ENCODE assay signal across 14 cellular contexts in the genomic region with DNA sequence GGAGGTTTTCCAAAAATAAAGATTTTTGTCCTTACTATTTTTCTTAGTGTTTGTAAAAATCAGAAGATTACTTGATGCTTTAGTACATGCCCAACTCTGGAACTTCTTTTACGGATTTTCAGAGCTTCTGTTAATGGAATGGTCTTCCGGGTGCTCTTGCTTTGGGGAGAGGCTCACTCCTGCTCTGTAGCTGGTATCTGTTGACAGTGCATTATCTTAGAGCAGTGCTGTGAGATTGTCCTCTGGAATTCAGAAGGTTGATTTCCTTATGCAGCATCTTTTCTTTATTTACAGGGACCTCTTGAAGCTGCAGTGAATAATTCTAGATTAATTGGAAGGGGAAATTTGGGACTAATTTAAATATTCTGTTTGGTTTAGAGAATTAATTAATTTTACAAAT. TPM values are rescaled to one million over a fixed set of nuclear protein-coding genes. Genes with fewer than 3 reads are reported as not detected.
DNase-seq lines count a peak whose midpoint lies in the region; ATAC-seq and TF ChIP-seq lines count a peak whose summit lies in the region.
"Had no signal": no experiment of that assay in that cellular context is flagged by ENCODE, and none has a peak within 500 bp of the region (broad histone marks: within the 10 kb centered on the region; RNA-seq: fewer than 3 reads in every experiment).

No MANE protein-coding gene starts in this region.

- intact Hi-C loops in OCI-LY7 (cut with micrococcal nuclease; ENCODE audit: unreplicated experiment): loop anchor here (10.0 kb wide), 1 partner anchor 1171 kb away; no protein-coding TSS in a partner anchor

- no peak overlapping the region for H2AFZ ChIP-seq in OCI-LY7 (ENCODE audit: low read length)

- H3K9me2 ChIP-seq in OCI-LY7 (ENCODE audit: insufficient read depth, low read length): no peaks in the 10 kb centered on the region

- POLR2A ChIA-PET in OCI-LY7 (lab: Charles Lee): interaction anchor here (1.5 to 1.6 kb wide), 2 partner anchors 15 to 16 kb away, joined by 3 to 6 read pairs; no protein-coding TSS in a partner anchor

- H3K4me3 ChIP-seq in OCI-LY7 (ENCODE audit: low read depth, low read length, poor library complexity, severe bottlenecking) (no peak overlapping the region), skeletal muscle satellite cell (ENCODE audit: low read length) (no peak overlapping the region)
- H3K4me3 ChIP-seq: SJSA1 had no signal

- H4K20me1 ChIP-seq in OCI-LY7 (ENCODE audit: insufficient read depth, low read length): peaks cover 5% of the 10 kb centered on the region; the same call in 1 of the 2 replicates

- no peak overlapping the region for H3K9ac ChIP-seq in skeletal muscle satellite cell (ENCODE audit: low read depth, low read length)

- peaks cover 0 to 2% of the 10 kb centered on the region in 2 donors for H3K9me3 Mint-ChIP-seq in activated T-cell treated with anti-CD3 and anti-CD28 coated beads, Interleukin-2, amount 50 U/mL, for 72 hours
- H3K9me3 Mint-ChIP-seq in endothelial cell (ENCODE audit: unreplicated experiment): no peaks in the 10 kb centered on the region

- H3K4me2 ChIP-seq in OCI-LY7 (ENCODE audit: low read length): peak overlapping the region; percentile 99; the same call in 1 of the 2 replicates
- H3K4me2 ChIP-seq in skeletal muscle satellite cell (ENCODE audit: low read length): peak overlapping the region; percentile 23

- peaks cover 3% of the 10 kb centered on the region; the same call in 1 of the 2 replicates for H3K36me3 ChIP-seq in OCI-LY7 (ENCODE audit: insufficient read depth, low read length)
- no peaks in the 10 kb centered on the region for H3K36me3 ChIP-seq in skeletal muscle satellite cell (ENCODE audit: insufficient read depth, low read length)
- H3K36me3 ChIP-seq: SJSA1 had no signal

- no TSS peak for BruUV-seq in OCI-LY7 (replicated peaks; lab: Mats Ljungman, UMichigan)

- DNase-seq in activated T-cell treated with anti-CD3 and anti-CD28 coated beads, Interleukin-2, amount 50 U/mL, for 72 hours: no peak
- DNase-seq in activated T-cell treated with anti-CD3 and anti-CD28 coated beads, Interleukin-2, amount 50 U/mL, for 1 hour: no peak
- DNase-seq in OCI-LY7 (ENCODE audit: low spot score): no peak
- no peak for DNase-seq in endothelial cell (ENCODE audit: low spot score)
- DNase-seq in stimulated activated CD4-positive, alpha-beta T cell treated with anti-CD3 and anti-CD28 coated beads, Interleukin-4, amount 100 ng/mL, for 24 hours: no peak
- DNase-seq: activated CD4-positive, alpha-beta T cell treated with anti-CD3 and anti-CD28 coated beads for 48 hours; amniotic stem cell; Kasumi-1; kidney glomerular epithelial cell; NCI-H187 treated with DMSO at 0.1 percent for 48 hours had no signal

- H3K79me2 ChIP-seq in OCI-LY7 (ENCODE audit: insufficient read depth, low read depth, low read length): peaks cover 92% of the 10 kb centered on the region

- peaks cover 10 to 12% of the 10 kb centered on the region in 2 donors for H3K36me3 Mint-ChIP-seq in activated T-cell treated with anti-CD3 and anti-CD28 coated beads, Interleukin-2, amount 50 U/mL, for 72 hours (ENCODE audit: insufficient read depth in 2 of 2)
- peaks cover 4% of the 10 kb centered on the region for H3K36me3 Mint-ChIP-seq in endothelial cell (ENCODE audit: low read depth, unreplicated experiment)

- peak overlapping the region; percentile 71 for H3K27ac Mint-ChIP-seq in activated T-cell treated with anti-CD3 and anti-CD28 coated beads, Interleukin-2, amount 50 U/mL, for 72 hours
- H3K27ac Mint-ChIP-seq in endothelial cell (ENCODE audit: unreplicated experiment): peak overlapping the region; percentile 32

- TF ChIP-seq CTCF in OCI-LY7 (conservative IDR thresholded peaks at IDR 0.05; ENCODE audit: low read length): no peak
- TF ChIP-seq CTCF in endothelial cell (IDR thresholded peaks at IDR 0.05; ENCODE audit: unreplicated experiment): no peak

- no peaks in the 10 kb centered on the region for H3K9me3 ChIP-seq in OCI-LY7 (ENCODE audit: low read length)
- H3K9me3 ChIP-seq in skeletal muscle satellite cell (replicated peaks; ENCODE audit: low read length): no peaks in the 10 kb centered on the region
- H3K9me3 ChIP-seq: SJSA1 had no signal

- CTCF ChIA-PET in OCI-LY7 (lab: Charles Lee; ENCODE audit: unreplicated experiment): no interaction called here

- peaks cover 40% of the 10 kb centered on the region for H3K4me1 ChIP-seq in OCI-LY7 (ENCODE audit: insufficient read depth, low read length, poor library complexity, severe bottlenecking)
- H3K4me1 ChIP-seq in skeletal muscle satellite cell (ENCODE audit: control insufficient read depth, insufficient read depth, low read length): peaks cover 16% of the 10 kb centered on the region

- peaks cover 88% of the 10 kb centered on the region for H3K4me1 Mint-ChIP-seq in activated T-cell treated with anti-CD3 and anti-CD28 coated beads, Interleukin-2, amount 50 U/mL, for 72 hours (ENCODE audit: low read depth)
- peaks cover 58% of the 10 kb centered on the region for H3K4me1 Mint-ChIP-seq in endothelial cell (ENCODE audit: unreplicated experiment)

- peak overlapping the region; percentile 98 to 99 for H3K4me3 Mint-ChIP-seq in activated T-cell treated with anti-CD3 and anti-CD28 coated beads, Interleukin-2, amount 50 U/mL, for 72 hours
- H3K4me3 Mint-ChIP-seq in endothelial cell (ENCODE audit: unreplicated experiment): no peak overlapping the region

- no peaks in the 10 kb centered on the region for H3K27me3 ChIP-seq in skeletal muscle satellite cell (ENCODE audit: control insufficient read depth, insufficient read depth, low read length)
- H3K27me3 ChIP-seq: SJSA1 had no signal

- H3K27me3 Mint-ChIP-seq in activated T-cell treated with anti-CD3 and anti-CD28 coated beads, Interleukin-2, amount 50 U/mL, for 72 hours (ENCODE audit: low read depth): no peaks in the 10 kb centered on the region
- H3K27me3 Mint-ChIP-seq in endothelial cell (ENCODE audit: unreplicated experiment): peaks cover 4% of the 10 kb centered on the region

- no peak overlapping the region for H3K27ac ChIP-seq in OCI-LY7 (ENCODE audit: low read depth, low read length, poor library complexity, severe bottlenecking)
- H3K27ac ChIP-seq: SJSA1 had no signal

- ATAC-seq in activated T-cell treated with anti-CD3 and anti-CD28 coated beads, Interleukin-2, amount 50 U/mL, for 72 hours (replicated peaks in 1 of 2): no peak
- no peak for ATAC-seq in HG02938 (IDR thresholded peaks at IDR 0.05; ENCODE audit: unreplicated experiment)
- no peak for ATAC-seq in HG02759 (IDR thresholded peaks at IDR 0.05; ENCODE audit: unreplicated experiment)

RNA-seq across cellular contexts. Expression of gene MAPRE2, which starts 4.6 kb away (rescaled TPM):
- 10 to 100 TPM; 53.4 to 54.1 TPM for total RNA-seq in activated T-cell treated with anti-CD3 and anti-CD28 coated beads, Interleukin-2, amount 50 U/mL, for 72 hours
- total RNA-seq in OCI-LY7 (2014; rRNA removed; shearing (Covaris generic)): 17.1 and 23.2 TPM in 2 replicates
- 34.0 and 35.2 TPM in 2 replicates for total RNA-seq in OCI-LY7 (2022)
- total RNA-seq in endothelial cell (ENCODE audit: unreplicated experiment): 73.0 TPM
- total RNA-seq in skeletal muscle satellite cell (2012; rRNA removed): 13.2 and 14.2 TPM in 2 replicates
